Comparison of ENCODE assay signal across 20 cellular contexts in the genomic region with DNA sequence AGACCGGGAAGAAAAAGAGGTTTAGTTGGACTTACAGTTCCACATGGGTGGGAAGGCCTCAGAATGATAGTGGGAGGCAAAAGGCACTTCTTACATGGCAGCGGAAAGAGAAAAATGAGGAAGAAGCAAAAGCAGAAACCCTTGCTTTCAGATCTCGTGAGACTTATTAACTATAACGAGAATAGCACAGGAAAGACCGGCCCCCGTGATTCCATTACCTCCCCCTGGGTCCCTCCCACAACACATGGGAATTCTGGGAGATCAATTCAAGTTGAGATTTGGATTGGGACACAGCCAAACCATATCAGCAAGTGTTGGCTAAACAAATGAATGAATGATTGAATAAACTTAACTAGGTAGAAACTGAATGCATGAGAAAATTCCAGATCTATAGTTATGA.
DNase-seq lines count a peak whose midpoint lies in the region; ATAC-seq and TF ChIP-seq lines count a peak whose summit lies in the region.
"Had no signal": no experiment of that assay in that cellular context is flagged by ENCODE, and none has a peak within 500 bp of the region (broad histone marks: within the 10 kb centered on the region; RNA-seq: fewer than 3 reads in every experiment).

No MANE protein-coding gene starts in this region.

- H3K4me1 ChIP-seq in Karpas-422 (ENCODE audit: low read length) (no peaks in the 10 kb centered on the region), trophoblast cell (ENCODE audit: control insufficient read depth in 1 of 2, insufficient read depth in 2 of 2, low read length in 2 of 2) (peaks cover 9 to 14% of the 10 kb centered on the region in 2 experiments)
- H3K4me1 ChIP-seq: BE2C had no signal

- DNase-seq in Karpas-422 (peak; percentile 44), NB4 (ENCODE audit: low read depth) (peak; percentile 21), T-helper 17 cell (no peak), trophoblast cell (no peak), DMS114 treated with DMSO at 0.1 percent for 48 hours (lab: John Stamatoyannopoulos, UW; ENCODE audit: unreplicated experiment) (no peak)
- DNase-seq: ACHN; BE2C; C1 segment of cervical spinal cord; CD4-positive, alpha-beta T cell; DMS79 treated with DMSO at 0.1 percent for 48 hours; GF-D8; GOT3; H7; HFFc6; IMR-90 had no signal

- no peaks in the 10 kb centered on the region for H3K9me3 ChIP-seq in Karpas-422 (ENCODE audit: low read length)
- no peaks in the 10 kb centered on the region for H3K9me3 ChIP-seq in T-helper 17 cell (ENCODE audit: control insufficient read depth, low read length, poor library complexity, severe bottlenecking)
- H3K9me3 ChIP-seq in trophoblast cell (ENCODE audit: insufficient read depth, low read depth, low read length), result no peaks in the 10 kb centered on the region
- H3K9me3 ChIP-seq: BE2C had no signal

- peak overlapping the region; percentile 52 for H3K4me2 ChIP-seq in Karpas-422 (ENCODE audit: low read depth, low read length, poor library complexity, severe bottlenecking)
- H3K4me2 ChIP-seq in trophoblast cell (ENCODE audit: low read length), result no peak overlapping the region

- H2BK120ac ChIP-seq in trophoblast cell (ENCODE audit: insufficient read depth, low read length, poor library complexity), result no peak overlapping the region

- peaks cover 14% of the 10 kb centered on the region for H3K79me1 ChIP-seq in trophoblast cell (ENCODE audit: low read length)

- no peaks in the 10 kb centered on the region for H3K9me2 ChIP-seq in Karpas-422 (replicated peaks; ENCODE audit: insufficient read depth, low read length)

- no peak overlapping the region for H4K12ac ChIP-seq in trophoblast cell (ENCODE audit: low read depth, low read length)

- no peak for TF ChIP-seq POLR2A in NB4 (IDR thresholded peaks at IDR 0.05; ENCODE audit: extremely low read depth, insufficient read length)

- H4K20me1 ChIP-seq in Karpas-422 (ENCODE audit: insufficient read depth, low read depth, low read length), result no peaks in the 10 kb centered on the region

- H3K27me3 ChIP-seq in Karpas-422 (ENCODE audit: low read length) (0 out of 2 replicates have a peak, but pooled peaks cover 2% of the 10 kb centered on the region), trophoblast cell (ENCODE audit: insufficient read depth, low read length) (peaks cover 3% of the 10 kb centered on the region)

- peak overlapping the region; percentile 49 for H3K27ac Mint-ChIP-seq in T-helper 17 cell
- H3K27ac Mint-ChIP-seq: CD4-positive, alpha-beta T cell; HFFc6 had no signal

- H3K27me3 Mint-ChIP-seq in T-helper 17 cell, result no peaks in the 10 kb centered on the region
- H3K27me3 Mint-ChIP-seq: CD4-positive, alpha-beta T cell had no signal

- H3K4me3 Mint-ChIP-seq in T-helper 17 cell, result no peak overlapping the region
- H3K4me3 Mint-ChIP-seq: CD4-positive, alpha-beta T cell; HFFc6 had no signal

- H2AK5ac ChIP-seq in trophoblast cell (ENCODE audit: low read length), result no peak overlapping the region

- no peak overlapping the region for H3K14ac ChIP-seq in trophoblast cell (ENCODE audit: low read length)

- no peaks in the 10 kb centered on the region for H3K36me3 Mint-ChIP-seq in T-helper 17 cell (ENCODE audit: low read depth)

- H4K91ac ChIP-seq in trophoblast cell (ENCODE audit: low read depth, low read length), result no peak overlapping the region

- H3K36me3 ChIP-seq in Karpas-422 (ENCODE audit: insufficient read depth, low read length) (no peaks in the 10 kb centered on the region), trophoblast cell (ENCODE audit: control insufficient read depth in 1 of 2, insufficient read depth in 2 of 2, low read length in 2 of 2) (no peaks in the 10 kb centered on the region)
- H3K36me3 ChIP-seq: BE2C had no signal

- H2BK5ac ChIP-seq in trophoblast cell (ENCODE audit: low read depth, low read length, poor library complexity), result no peak overlapping the region

- H3K27ac ChIP-seq in Karpas-422 (ENCODE audit: low read length), result no peak overlapping the region
- H3K27ac ChIP-seq in trophoblast cell (ENCODE audit: low read depth, low read length), result no peak overlapping the region
- H3K27ac ChIP-seq: HL-60 had no signal

- peaks cover 23% of the 10 kb centered on the region for H3K4me1 Mint-ChIP-seq in T-helper 17 cell

- H3K9ac ChIP-seq in Karpas-422 (ENCODE audit: low read length) (peak overlapping the region; percentile 39; the same call in 1 of the 2 replicates), trophoblast cell (ENCODE audit: low read length) (no peak overlapping the region)

- ATAC-seq in T-helper 17 cell (no peak), esophagus mucosa (no peak), GM21737 (IDR thresholded peaks at IDR 0.05; ENCODE audit: unreplicated experiment) (no peak)
- ATAC-seq: HCT116, K562 had no signal

- peak overlapping the region; percentile 52; the same call in 1 of the 2 replicates for H3K4me3 ChIP-seq in Karpas-422 (ENCODE audit: low read length)
- H3K4me3 ChIP-seq in NB4 (ENCODE audit: low read depth, low read length), result no peak overlapping the region
- H3K4me3 ChIP-seq in trophoblast cell (ENCODE audit: low read depth, low read length), result no peak overlapping the region
- H3K4me3 ChIP-seq: K562 had no signal

- H4K8ac ChIP-seq in trophoblast cell (ENCODE audit: low read depth, low read length), result no peak overlapping the region

- peak overlapping the region; percentile 2 for H2BK12ac ChIP-seq in trophoblast cell (ENCODE audit: low read length)

- H3K18ac ChIP-seq in trophoblast cell (ENCODE audit: low read length), result no peak overlapping the region

- H2AFZ ChIP-seq in Karpas-422 (ENCODE audit: low read length) (peak overlapping the region; percentile 69; the same call in 1 of the 2 replicates), trophoblast cell (ENCODE audit: insufficient read depth, low read length, poor library complexity) (no peak overlapping the region)

- H3K79me2 ChIP-seq in Karpas-422 (ENCODE audit: low read length), result no peaks in the 10 kb centered on the region
- H3K79me2 ChIP-seq in trophoblast cell (ENCODE audit: control insufficient read depth, insufficient read depth, low read length, poor library complexity), result no peaks in the 10 kb centered on the region

- TF ChIP-seq CTCF in NB4 (IDR thresholded peaks at IDR 0.05; ENCODE audit: low read depth, low read length), result no peak

- whole genome bisulfite sequencing in trophoblast cell (ENCODE audit: extremely low coverage, insufficient coverage, insufficient read length), result no CpG with 5 or more reads among the region's 6 CpGs

- H3K4ac ChIP-seq in trophoblast cell (ENCODE audit: low read depth, low read length), result no peak overlapping the region

- no peak overlapping the region for H3K23ac ChIP-seq in trophoblast cell (ENCODE audit: low read length)

Comparison
In these comparisons a context has a peak if more than half of its experiments do, and no peak if none do; other contexts are left out.
1. DNase-seq: peak in Karpas-422 (single experiment) and NB4 (single experiment); none in T-helper 17 cell (0 of 3), trophoblast cell (0 of 2) and DMS114 treated with DMSO at 0.1 percent for 48 hours (single experiment).